In genomic region chr5:160468576-160468975, GRCh38 we compare ENCODE assay signal across 15 cellular contexts. TPM values are rescaled to one million over a fixed set of nuclear protein-coding genes. Genes with fewer than 3 reads are reported as not detected.
DNase-seq lines count a peak whose midpoint lies in the region; ATAC-seq and TF ChIP-seq lines count a peak whose summit lies in the region.
"Had no signal": no experiment of that assay in that cellular context is flagged by ENCODE, and none has a peak within 500 bp of the region (broad histone marks: within the 10 kb centered on the region; RNA-seq: fewer than 3 reads in every experiment).

No MANE protein-coding gene starts in this region.

- H2BK120ac ChIP-seq in mesenchymal stem cell (ENCODE audit: low read depth, low read length) = no peak overlapping the region

- H2BK12ac ChIP-seq in mesenchymal stem cell (ENCODE audit: low read length in 2 of 2) = no peak overlapping the region

- no peaks in the 10 kb centered on the region for H3F3A ChIP-seq in GM23338 (replicated peaks; ENCODE audit: low read depth)

- H3K4me2 ChIP-seq in GM23338 (no peak overlapping the region), mesenchymal stem cell (ENCODE audit: low read length, poor library complexity, severe bottlenecking) (no peak overlapping the region)

- H3K14ac ChIP-seq in mesenchymal stem cell (ENCODE audit: low read length in 2 of 2) = no peak overlapping the region

- ATAC-seq in CD8-positive, alpha-beta T cell = no peak
- no peak for ATAC-seq in GM23338
- no peak for ATAC-seq in GM18868 (IDR thresholded peaks at IDR 0.05; ENCODE audit: unreplicated experiment)
- no peak for ATAC-seq in HG02610 (IDR thresholded peaks at IDR 0.05; ENCODE audit: unreplicated experiment)

- no peaks in the 10 kb centered on the region for H3K79me2 ChIP-seq in GM23338 (replicated peaks; ENCODE audit: insufficient read depth)

- peaks cover 68% of the 10 kb centered on the region for H3K4me1 Mint-ChIP-seq in CD8-positive, alpha-beta T cell (ENCODE audit: low read depth)
- H3K4me1 Mint-ChIP-seq in GM23338 = peaks cover 18% of the 10 kb centered on the region; the same call in 2 of the 3 replicates
- peaks cover 71% of the 10 kb centered on the region for H3K4me1 Mint-ChIP-seq in activated T-helper 2 cell treated with anti-CD3 and anti-CD28 coated beads, Interferon-gamma antibody, Interleukin-2, Interleukin-4, amounts not matched to agents 10 μg/mL and 5 μg/mL and 100 μg/mL, durations not matched to agents 14 hours and 24 hours and 36 hours (ENCODE audit: low read depth)

- H3K79me1 ChIP-seq in mesenchymal stem cell (replicated peaks; ENCODE audit: low read length, poor library complexity, severe bottlenecking) = peaks cover 2% of the 10 kb centered on the region

- H3K27me3 ChIP-seq in CD8-positive, alpha-beta T cell (ENCODE audit: insufficient read depth, low read length) = no peaks in the 10 kb centered on the region
- H3K27me3 ChIP-seq in GM23338 (ENCODE audit: insufficient read depth) (no peaks in the 10 kb centered on the region), mesenchymal stem cell (ENCODE audit: control insufficient read depth in 1 of 2, insufficient read depth in 1 of 2, low read length in 2 of 2) (no peaks in the 10 kb centered on the region)

- H3K4me3 ChIP-seq in CD8-positive, alpha-beta T cell (ENCODE audit: low read depth, low read length) = peak overlapping the region; percentile 70
- H3K4me3 ChIP-seq in GM23338 (no peak overlapping the region), mesenchymal stem cell (ENCODE audit: insufficient read depth in 1 of 2, low read depth in 1 of 2, low read length in 2 of 2) (peak overlapping the region in 1 of 2 experiments; percentile 67)

- no peaks in the 10 kb centered on the region for H3K9me3 Mint-ChIP-seq in CD8-positive, alpha-beta T cell
- H3K9me3 Mint-ChIP-seq in GM23338 = no peaks in the 10 kb centered on the region
- no peaks in the 10 kb centered on the region for H3K9me3 Mint-ChIP-seq in activated T-helper 2 cell treated with anti-CD3 and anti-CD28 coated beads, Interferon-gamma antibody, Interleukin-2, Interleukin-4, amounts not matched to agents 10 μg/mL and 5 μg/mL and 100 μg/mL, durations not matched to agents 14 hours and 24 hours and 36 hours
- H3K9me3 Mint-ChIP-seq: WTC11 had no signal

- no peak overlapping the region for H2AK5ac ChIP-seq in mesenchymal stem cell (ENCODE audit: low read length, severe bottlenecking)

- DNase-seq in CD8-positive, alpha-beta T cell = no peak
- DNase-seq in GM23338 (ENCODE audit: low spot score) (no peak), mesenchymal stem cell (no peak), cerebellum (ENCODE audit: low spot score) (no peak), AG08396 (ENCODE audit: low spot score) (no peak)
- no peak for DNase-seq in activated T-helper 2 cell treated with anti-CD3 and anti-CD28 coated beads, Interferon-gamma antibody, Interleukin-2, Interleukin-4, amounts not matched to agents 10 μg/mL and 5 μg/mL and 100 μg/mL, durations not matched to agents 14 hours and 24 hours and 36 hours (ENCODE audit: low spot score)
- DNase-seq: aorta, DMS79, GOT3, NCI-H2171 treated with DMSO at 0.1 percent for 48 hours, occipital lobe had no signal

- 0 out of 2 replicates have a peak, but pooled peaks cover 5% of the 10 kb centered on the region for H3K9me2 ChIP-seq in GM23338 (ENCODE audit: insufficient read depth)

- H2BK15ac ChIP-seq in mesenchymal stem cell (ENCODE audit: low read depth, poor library complexity, severe bottlenecking) = no peak overlapping the region

- peak overlapping the region; percentile 86 for H3K4me3 Mint-ChIP-seq in CD8-positive, alpha-beta T cell
- H3K4me3 Mint-ChIP-seq in GM23338 = no peak overlapping the region
- peak overlapping the region; percentile 96 for H3K4me3 Mint-ChIP-seq in activated T-helper 2 cell treated with anti-CD3 and anti-CD28 coated beads, Interferon-gamma antibody, Interleukin-2, Interleukin-4, amounts not matched to agents 10 μg/mL and 5 μg/mL and 100 μg/mL, durations not matched to agents 14 hours and 24 hours and 36 hours (ENCODE audit: low read depth)
- H3K4me3 Mint-ChIP-seq: WTC11 had no signal

- intact Hi-C loops in CD8-positive, alpha-beta T cell (cut with DNase I, micrococcal nuclease) = loop anchor here in 1 of 2 experiments (5.0 kb wide), 1 partner anchor 39 kb away; no protein-coding TSS in a partner anchor
- intact Hi-C loops in activated T-helper 2 cell treated with anti-CD3 and anti-CD28 coated beads, Interferon-gamma antibody, Interleukin-2, Interleukin-4, amounts not matched to agents 10 μg/mL and 5 μg/mL and 100 μg/mL, durations not matched to agents 14 hours and 24 hours and 36 hours (cut with micrococcal nuclease) = loop anchor here (1.0 kb wide), 5 partner anchors 9 to 189 kb away; partner anchors contain the start of gene SLU7

- POLR2A ChIA-PET in CD8-positive, alpha-beta T cell (lab: Charles Lee) = interaction anchor here (1.2 kb wide), 1 partner anchor 18 kb away, joined by 3 read pairs; no protein-coding TSS in a partner anchor

- H4K20me1 ChIP-seq in GM23338 (replicated peaks; ENCODE audit: insufficient read depth) = no peaks in the 10 kb centered on the region

- H2BK5ac ChIP-seq in mesenchymal stem cell (ENCODE audit: low read depth, low read length, poor library complexity, severe bottlenecking) = no peak overlapping the region

- no peak overlapping the region for H4K8ac ChIP-seq in mesenchymal stem cell (ENCODE audit: low read length)

- H3K27me3 Mint-ChIP-seq in CD8-positive, alpha-beta T cell (ENCODE audit: low read depth) = no peaks in the 10 kb centered on the region
- H3K27me3 Mint-ChIP-seq in GM23338 (ENCODE audit: insufficient read depth, low read depth, poor library complexity) = no peaks in the 10 kb centered on the region
- H3K27me3 Mint-ChIP-seq in activated T-helper 2 cell treated with anti-CD3 and anti-CD28 coated beads, Interferon-gamma antibody, Interleukin-2, Interleukin-4, amounts not matched to agents 10 μg/mL and 5 μg/mL and 100 μg/mL, durations not matched to agents 14 hours and 24 hours and 36 hours (ENCODE audit: low read depth) = no peaks in the 10 kb centered on the region

- CTCF ChIA-PET in CD8-positive, alpha-beta T cell (lab: Charles Lee) = interaction anchor here (1.5 to 3.4 kb wide), 2 partner anchors 17 to 30 kb away, joined by 4 to 37 read pairs; no protein-coding TSS in a partner anchor

- H3K27ac Mint-ChIP-seq in CD8-positive, alpha-beta T cell = peak overlapping the region; percentile 90
- no peak overlapping the region for H3K27ac Mint-ChIP-seq in GM23338
- H3K27ac Mint-ChIP-seq in activated T-helper 2 cell treated with anti-CD3 and anti-CD28 coated beads, Interferon-gamma antibody, Interleukin-2, Interleukin-4, amounts not matched to agents 10 μg/mL and 5 μg/mL and 100 μg/mL, durations not matched to agents 14 hours and 24 hours and 36 hours = peak overlapping the region; percentile 99
- H3K27ac Mint-ChIP-seq: WTC11 had no signal

- H3K9ac ChIP-seq in mesenchymal stem cell (ENCODE audit: low read length) = peak overlapping the region; percentile 50

- H3K4ac ChIP-seq in mesenchymal stem cell (ENCODE audit: low read depth in 1 of 2, low read length in 2 of 2) = no peak overlapping the region

- H2AFZ ChIP-seq in GM23338 = peak overlapping the region; percentile 94; the same call in 1 of the 2 replicates
- no peak overlapping the region for H2AFZ ChIP-seq in mesenchymal stem cell (ENCODE audit: low read depth, low read length)

- H3K23ac ChIP-seq in mesenchymal stem cell (ENCODE audit: low read length in 2 of 2) = no peak overlapping the region

- no peaks in the 10 kb centered on the region for H3K9me3 ChIP-seq in CD8-positive, alpha-beta T cell (ENCODE audit: low read length)
- H3K9me3 ChIP-seq in mesenchymal stem cell (ENCODE audit: control insufficient read depth, low read length) = no peaks in the 10 kb centered on the region
- H3K9me3 ChIP-seq: thoracic aorta had no signal

- peaks cover 33% of the 10 kb centered on the region for H3K4me1 ChIP-seq in CD8-positive, alpha-beta T cell (ENCODE audit: insufficient read depth, low read length)
- H3K4me1 ChIP-seq in GM23338 (ENCODE audit: insufficient read depth) = peaks cover 16% of the 10 kb centered on the region
- H3K4me1 ChIP-seq in mesenchymal stem cell (ENCODE audit: control insufficient read depth, insufficient read depth, low read depth, low read length) = peaks cover 21% of the 10 kb centered on the region

- no peaks in the 10 kb centered on the region for H3K36me3 Mint-ChIP-seq in CD8-positive, alpha-beta T cell
- no peaks in the 10 kb centered on the region for H3K36me3 Mint-ChIP-seq in GM23338 (ENCODE audit: low read depth)
- peaks cover 43% of the 10 kb centered on the region for H3K36me3 Mint-ChIP-seq in activated T-helper 2 cell treated with anti-CD3 and anti-CD28 coated beads, Interferon-gamma antibody, Interleukin-2, Interleukin-4, amounts not matched to agents 10 μg/mL and 5 μg/mL and 100 μg/mL, durations not matched to agents 14 hours and 24 hours and 36 hours (ENCODE audit: low read depth)
- H3K36me3 Mint-ChIP-seq: WTC11 had no signal

- H3K36me3 ChIP-seq in CD8-positive, alpha-beta T cell (ENCODE audit: insufficient read depth, low read length) = no peaks in the 10 kb centered on the region
- H3K36me3 ChIP-seq in GM23338 (ENCODE audit: insufficient read depth) = no peaks in the 10 kb centered on the region
- no peaks in the 10 kb centered on the region for H3K36me3 ChIP-seq in mesenchymal stem cell (ENCODE audit: control insufficient read depth in 1 of 2, insufficient read depth in 2 of 2, low read depth in 1 of 2, low read length in 2 of 2)
- H3K36me3 ChIP-seq: thoracic aorta had no signal

- peak overlapping the region; percentile 44 for H3K27ac ChIP-seq in CD8-positive, alpha-beta T cell (ENCODE audit: low read depth, low read length)
- H3K27ac ChIP-seq in GM23338 (ENCODE audit: low read depth) (no peak overlapping the region), mesenchymal stem cell (ENCODE audit: low read length, poor library complexity, severe bottlenecking) (peak overlapping the region; percentile 99)
- H3K27ac ChIP-seq: thoracic aorta had no signal

- no peak overlapping the region for H3K18ac ChIP-seq in mesenchymal stem cell (ENCODE audit: low read depth in 1 of 2, low read length in 2 of 2)

- TF ChIP-seq CTCF in CD8-positive, alpha-beta T cell (IDR thresholded peaks at IDR 0.05) = no peak
- TF ChIP-seq CTCF in GM23338 (conservative IDR thresholded peaks at IDR 0.05; ENCODE audit: low read depth in 2 of 2) = no peak

- H4K91ac ChIP-seq in mesenchymal stem cell (ENCODE audit: low read length) = no peak overlapping the region

RNA-seq across cellular contexts. Expression of gene PTTG1, which starts 46.9 kb away (rescaled TPM):
- 1 to 10 TPM; 8.6 to 8.8 TPM for total RNA-seq in CD8-positive, alpha-beta T cell
- 229 and 394 TPM in 2 replicates for total RNA-seq in GM23338 (2014; rRNA removed; shearing (Covaris generic))
- polyA plus RNA-seq in GM23338 (2016; fragmentation: Nextera tagmentation; extraction: Ambion mirVana) = 579 and 620 TPM in 2 replicates
- total RNA-seq in activated T-helper 2 cell treated with anti-CD3 and anti-CD28 coated beads, Interferon-gamma antibody, Interleukin-2, Interleukin-4, amounts not matched to agents 10 μg/mL and 5 μg/mL and 100 μg/mL, durations not matched to agents 14 hours and 24 hours and 36 hours = 142 and 146 TPM in 2 replicates
- polyA plus RNA-seq in mesenchymal stem cell (2013, experiment 1 of 2) = 41.6 TPM
- 39.5 TPM for polyA plus RNA-seq in mesenchymal stem cell (2013, experiment 2 of 2)
- total RNA-seq in cerebellum = 32.8 TPM

RNA-seq across cellular contexts. Expression of gene SLU7, which starts 49.7 kb away (rescaled TPM):
- 100 to 1,000 TPM; 127 to 136 TPM for total RNA-seq in CD8-positive, alpha-beta T cell
- total RNA-seq in GM23338 (2014; rRNA removed; shearing (Covaris generic)) = 27.0 and 33.2 TPM in 2 replicates
- polyA plus RNA-seq in GM23338 (2016; fragmentation: Nextera tagmentation; extraction: Ambion mirVana) = 31.1 and 47.5 TPM in 2 replicates
- total RNA-seq in activated T-helper 2 cell treated with anti-CD3 and anti-CD28 coated beads, Interferon-gamma antibody, Interleukin-2, Interleukin-4, amounts not matched to agents 10 μg/mL and 5 μg/mL and 100 μg/mL, durations not matched to agents 14 hours and 24 hours and 36 hours = 41.3 and 44.3 TPM in 2 replicates
- 37.6 TPM for polyA plus RNA-seq in mesenchymal stem cell (2013, experiment 1 of 2)
- polyA plus RNA-seq in mesenchymal stem cell (2013, experiment 2 of 2) = 34.1 TPM
- total RNA-seq in cerebellum = 34.8 TPM
